In genomic region chr13:95301947-95302386, GRCh38 we compare ENCODE assay signal across 8 cellular contexts. TPM values are rescaled to one million over a fixed set of nuclear protein-coding genes. Genes with fewer than 3 reads are reported as not detected.
DNase-seq lines count a peak whose midpoint lies in the region; ATAC-seq and TF ChIP-seq lines count a peak whose summit lies in the region.

No MANE protein-coding gene starts in this region.

- H3K4me1 Mint-ChIP-seq in activated naive CD4-positive, alpha-beta T cell treated with anti-CD3 and anti-CD28 coated beads, Interleukin-2, amount 10 ng/mL, durations not matched to agents 7 days and 5 days = peaks cover 21% of the 10 kb centered on the region
- H3K4me1 Mint-ChIP-seq in endothelial cell (ENCODE audit: unreplicated experiment) = peaks cover 20% of the 10 kb centered on the region

- ATAC-seq in RWPE2 (ENCODE audit: low read depth) (no peak), GM18502 (IDR thresholded peaks at IDR 0.05; ENCODE audit: poor library complexity, unreplicated experiment) (no peak)

- H3K27me3 Mint-ChIP-seq in activated naive CD4-positive, alpha-beta T cell treated with anti-CD3 and anti-CD28 coated beads, Interleukin-2, amount 10 ng/mL, durations not matched to agents 7 days and 5 days = peaks cover 19% of the 10 kb centered on the region
- peaks cover 15% of the 10 kb centered on the region for H3K27me3 Mint-ChIP-seq in endothelial cell (ENCODE audit: unreplicated experiment)

- H3K9me3 Mint-ChIP-seq in activated naive CD4-positive, alpha-beta T cell treated with anti-CD3 and anti-CD28 coated beads, Interleukin-2, amount 10 ng/mL, durations not matched to agents 7 days and 5 days = no peaks in the 10 kb centered on the region
- H3K9me3 Mint-ChIP-seq in endothelial cell (ENCODE audit: unreplicated experiment) = no peaks in the 10 kb centered on the region

- TF ChIP-seq POLR2A in ovary (IDR thresholded peaks at IDR 0.05) = no peak

- intact Hi-C loops in ovary (cut with DNase I) = loop anchor here in 1 of 4 donors (10.0 kb wide), 1 partner anchor 107 kb away; no protein-coding TSS in a partner anchor

- DNase-seq in activated naive CD4-positive, alpha-beta T cell treated with anti-CD3 and anti-CD28 coated beads, Interleukin-2, amount 10 ng/mL, durations not matched to agents 7 days and 5 days = no peak
- no peak for DNase-seq in activated naive CD4-positive, alpha-beta T cell (lab: John Stamatoyannopoulos, UW)
- DNase-seq in RWPE2 (ENCODE audit: low spot score) = no peak
- no peak for DNase-seq in endothelial cell (ENCODE audit: low spot score)
- no peak for DNase-seq in ovary
- DNase-seq in DMS153 treated with DMSO at 0.1 percent for 48 hours (lab: John Stamatoyannopoulos, UW; ENCODE audit: unreplicated experiment) = no peak
- no peak for DNase-seq in mucosa of gallbladder (ENCODE audit: low spot score)

- no peaks in the 10 kb centered on the region for H3K9me3 ChIP-seq in RWPE2 (ENCODE audit: severe bottlenecking)
- no peaks in the 10 kb centered on the region for H3K9me3 ChIP-seq in ovary

- no peak overlapping the region for H3K27ac Mint-ChIP-seq in activated naive CD4-positive, alpha-beta T cell treated with anti-CD3 and anti-CD28 coated beads, Interleukin-2, amount 10 ng/mL, durations not matched to agents 7 days and 5 days
- H3K27ac Mint-ChIP-seq in endothelial cell (ENCODE audit: unreplicated experiment) = no peak overlapping the region

- H3K36me3 ChIP-seq in RWPE2 (ENCODE audit: low read depth) (no peaks in the 10 kb centered on the region), ovary (no peaks in the 10 kb centered on the region)

- H3K4me1 ChIP-seq in RWPE2 (ENCODE audit: insufficient read depth, poor library complexity, severe bottlenecking) (peaks cover 10% of the 10 kb centered on the region), ovary (ENCODE audit: insufficient read depth) (no peaks in the 10 kb centered on the region)

- H3K27ac ChIP-seq in RWPE2 (ENCODE audit: poor library complexity, severe bottlenecking) (no peak overlapping the region), ovary (peak overlapping the region in 1 of 2 donors; percentile 53)

- H3K4me3 ChIP-seq in RWPE2 (ENCODE audit: severe bottlenecking) (peak overlapping the region; percentile 53), ovary (peak overlapping the region; percentile 66)

- CTCF ChIA-PET in activated naive CD4-positive, alpha-beta T cell treated with anti-CD3 and anti-CD28 coated beads, Interleukin-2, amount 10 ng/mL, durations not matched to agents 7 days and 5 days (lab: Charles Lee) = interaction anchor here (0.6 to 1.8 kb wide), 2 partner anchors 10 to 113 kb away, joined by 3 to 11 read pairs; no protein-coding TSS in a partner anchor

- no peaks in the 10 kb centered on the region for H3K36me3 Mint-ChIP-seq in activated naive CD4-positive, alpha-beta T cell treated with anti-CD3 and anti-CD28 coated beads, Interleukin-2, amount 10 ng/mL, durations not matched to agents 7 days and 5 days
- peaks cover 8% of the 10 kb centered on the region for H3K36me3 Mint-ChIP-seq in endothelial cell (ENCODE audit: low read depth, unreplicated experiment)

- no peak for TF ChIP-seq EP300 in ovary (IDR thresholded peaks at IDR 0.05)

- TF ChIP-seq CTCF in RWPE2 (IDR thresholded peaks at IDR 0.05; ENCODE audit: poor library complexity, severe bottlenecking) = no peak
- TF ChIP-seq CTCF in endothelial cell (IDR thresholded peaks at IDR 0.05; ENCODE audit: unreplicated experiment) = no peak
- no peak for TF ChIP-seq CTCF in ovary (IDR thresholded peaks at IDR 0.05)

- no peaks in the 10 kb centered on the region for H3K27me3 ChIP-seq in RWPE2 (ENCODE audit: insufficient read depth, poor library complexity, severe bottlenecking)
- no peaks in the 10 kb centered on the region for H3K27me3 ChIP-seq in ovary

- H3K4me3 Mint-ChIP-seq in activated naive CD4-positive, alpha-beta T cell treated with anti-CD3 and anti-CD28 coated beads, Interleukin-2, amount 10 ng/mL, durations not matched to agents 7 days and 5 days = peak overlapping the region; percentile 65
- H3K4me3 Mint-ChIP-seq in endothelial cell (ENCODE audit: unreplicated experiment) = peak overlapping the region; percentile 66

- WGBS in ovary, 3 donors = 9 to 13% (median 10%) methylated on average over 14 of the region's 14 CpGs

RNA-seq across cellular contexts. Expression of gene ABCC4, which starts 0.7 kb away (rescaled TPM):
- total RNA-seq in endothelial cell (ENCODE audit: unreplicated experiment) (19.0 TPM), ovary (10 to 100 TPM in 5 of 7 donors, 1 to 10 TPM in 2; 7.3 to 28.5 (median 12.9) TPM), mucosa of gallbladder (39.8 TPM)
- polyA plus RNA-seq in ovary = 10 to 100 TPM in 1 of 2 donors, 1 to 10 TPM in 1; 6.1 to 10.6 TPM
